8 cellular contexts compared by ENCODE assay signal in the genomic region with DNA sequence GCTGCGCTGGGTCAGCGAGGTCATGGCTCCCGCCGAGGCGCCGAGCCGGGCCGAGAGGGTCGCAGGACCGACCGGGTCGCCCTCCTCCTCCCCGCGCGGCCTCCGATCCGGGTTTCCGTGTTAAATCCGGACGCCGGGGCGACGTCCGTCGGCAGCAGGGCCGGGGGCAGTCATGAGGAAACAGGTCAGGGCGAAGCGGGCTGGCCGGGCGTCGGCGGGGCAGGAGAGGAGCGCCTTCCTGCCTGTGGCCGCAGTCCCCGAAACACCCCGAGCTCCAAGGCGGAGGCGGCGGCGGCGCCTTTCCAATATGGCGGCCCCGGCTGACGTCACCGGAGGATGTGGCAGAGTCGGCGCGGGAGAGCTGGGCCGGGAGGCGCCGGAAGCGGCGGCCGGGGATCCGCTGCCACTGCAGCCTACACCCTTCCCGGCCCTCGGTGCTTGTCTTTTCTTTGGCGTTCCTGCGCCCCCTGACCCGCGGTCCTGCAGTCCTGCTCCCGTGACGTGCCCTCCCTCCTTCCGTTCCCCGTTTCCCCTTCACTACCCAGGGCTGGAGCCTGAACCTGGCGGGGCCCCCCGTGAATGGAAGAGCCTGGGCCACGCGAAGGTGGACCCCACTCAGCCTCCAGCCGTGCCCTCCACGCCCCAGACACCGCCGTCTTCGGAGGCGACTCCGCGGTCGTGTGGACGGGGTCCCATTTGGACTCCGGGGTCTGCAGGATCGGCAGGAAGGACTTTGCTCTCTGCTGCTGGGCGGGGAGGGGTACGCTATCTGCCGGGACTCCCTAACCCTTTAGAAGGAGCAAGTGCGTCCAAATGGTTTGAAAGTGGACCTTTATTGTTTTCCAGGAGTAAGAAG. TPM values are rescaled to one million over a fixed set of nuclear protein-coding genes. Genes with fewer than 3 reads are reported as not detected.
A peak's percentile ranks its signal among the peaks of the same experiment; 100 is the strongest.
DNase-seq lines count a peak whose midpoint lies in the region; ATAC-seq and TF ChIP-seq lines count a peak whose summit lies in the region.

TSS of gene GOLPH3 (minus strand) at position 309 of the 856 bp plus-strand sequence. CDS start at position 24, 285 bp downstream.

- H3F3A ChIP-seq in neural cell (ENCODE audit: insufficient read depth, low read length, poor library complexity, severe bottlenecking) = peaks cover 4% of the 10 kb centered on the region

- peaks cover 41% of the 10 kb centered on the region for H3K79me2 ChIP-seq in neural cell (replicated peaks; ENCODE audit: insufficient read depth, low read length)

- peak within 1 kb of the TSS; percentile 90 for H3K4me2 ChIP-seq in neural cell (ENCODE audit: low read length)

- H3K27ac ChIP-seq in neural cell (ENCODE audit: low read length) = peak within 1 kb of the TSS; percentile 100

- peaks cover 22% of the 10 kb centered on the region for H3K4me1 ChIP-seq in HAP-1

- peak within 1 kb of the TSS; percentile 99 for H3K9ac ChIP-seq in neural cell (ENCODE audit: low read length)

- H4K20me1 ChIP-seq in neural cell (ENCODE audit: insufficient read depth) = no peaks in the 10 kb centered on the region

- H3K36me3 ChIP-seq in HAP-1 (replicated peaks) (peaks cover 30% of the 10 kb centered on the region), MG63 (peaks cover 33% of the 10 kb centered on the region), neural cell (ENCODE audit: insufficient read depth, low read length) (no peaks in the 10 kb centered on the region)

- in situ Hi-C loops in HAP-1 (cut with MboI; ENCODE audit: low sequenced_read_pairs) = no loop called here

- TF ChIP-seq CTCF in fibroblast of the aortic adventitia (IDR thresholded peaks at IDR 0.05; ENCODE audit: insufficient read depth, low read length) (peak; percentile 12), neural cell (IDR thresholded peaks at IDR 0.05; ENCODE audit: poor library complexity, severe bottlenecking) (peak; percentile 47)

- peak; percentile 91 for ATAC-seq in stimulated activated naive CD8-positive, alpha-beta T cell treated with anti-CD3 and anti-CD28 coated beads, Interleukin-15, amount 100 ng/mL, for 72 hours

- H3K4me3 Mint-ChIP-seq in stimulated activated naive CD8-positive, alpha-beta T cell treated with anti-CD3 and anti-CD28 coated beads, Interleukin-15, amount 100 ng/mL, for 72 hours = peak within 1 kb of the TSS; percentile 98

- H3K4me3 ChIP-seq in HAP-1 (peak within 1 kb of the TSS; percentile 96), MG63 (peak within 1 kb of the TSS; percentile 98), fibroblast of the aortic adventitia (ENCODE audit: low read depth, low read length) (peak within 1 kb of the TSS; percentile 85), neural cell (ENCODE audit: low read length) (peak within 1 kb of the TSS; percentile 78)

- DNase-seq in ELR (ENCODE audit: low read depth) (peak; percentile 93), HAP-1 (ENCODE audit: low spot score in 2 of 2) (peak; percentile 86 to 95), MG63 (peak; percentile 94), SHP77 (lab: John Stamatoyannopoulos, UW) (peak; percentile 92 to 94), fibroblast of the aortic adventitia (ENCODE audit: low read depth) (peak; percentile 78)
- DNase-seq in activated effector memory CD4-positive, alpha-beta T cell treated with Interleukin-2 at 50 U/mL for 16 hours = peak; percentile 86
- peak; percentile 92 to 94 for DNase-seq in stimulated activated naive CD8-positive, alpha-beta T cell treated with anti-CD3 and anti-CD28 coated beads, Interleukin-15, amount 100 ng/mL, for 72 hours

- peak within 1 kb of the TSS; percentile 98 for H3K27ac Mint-ChIP-seq in stimulated activated naive CD8-positive, alpha-beta T cell treated with anti-CD3 and anti-CD28 coated beads, Interleukin-15, amount 100 ng/mL, for 72 hours

- no peaks in the 10 kb centered on the region for H3K9me2 ChIP-seq in neural cell (ENCODE audit: insufficient read depth, low read length)

- no peaks in the 10 kb centered on the region; the same call in 1 of the 2 replicates for H3K9me3 ChIP-seq in HAP-1
- H3K9me3 ChIP-seq in MG63 = no peaks in the 10 kb centered on the region
- H3K9me3 ChIP-seq in neural cell (ENCODE audit: low read length) = no peaks in the 10 kb centered on the region

- peaks cover 32% of the 10 kb centered on the region for H3K4me1 Mint-ChIP-seq in stimulated activated naive CD8-positive, alpha-beta T cell treated with anti-CD3 and anti-CD28 coated beads, Interleukin-15, amount 100 ng/mL, for 72 hours

- H2AFZ ChIP-seq in neural cell (ENCODE audit: low read depth, low read length) = peak within 1 kb of the TSS; percentile 95

- TF ChIP-seq EP300 in neural cell (conservative IDR thresholded peaks at IDR 0.05; ENCODE audit: poor library complexity, severe bottlenecking) = peak; percentile 67

- peaks cover 16% of the 10 kb centered on the region for H3K27me3 Mint-ChIP-seq in stimulated activated naive CD8-positive, alpha-beta T cell treated with anti-CD3 and anti-CD28 coated beads, Interleukin-15, amount 100 ng/mL, for 72 hours

- H3K9me3 Mint-ChIP-seq in stimulated activated naive CD8-positive, alpha-beta T cell treated with anti-CD3 and anti-CD28 coated beads, Interleukin-15, amount 100 ng/mL, for 72 hours = no peaks in the 10 kb centered on the region

- TF ChIP-seq RAD21 in neural cell (conservative IDR thresholded peaks at IDR 0.05) = no peak

- H3K27me3 ChIP-seq in HAP-1 (ENCODE audit: low read depth) (no peaks in the 10 kb centered on the region), MG63 (no peaks in the 10 kb centered on the region), neural cell (ENCODE audit: insufficient read depth, low read depth, low read length) (no peaks in the 10 kb centered on the region)

TF ChIP-seq in neural cell, 6 proteins besides CTCF, POLR2A, EP300 and RAD21:
- TF ChIP-seq TAF1 (IDR thresholded peaks at IDR 0.05; ENCODE audit: low read depth) (peak; percentile 51), EZH2 (IDR thresholded peaks at IDR 0.05; ENCODE audit: borderline replicate concordance, insufficient read depth, low read length, poor library complexity, severe bottlenecking) (no peak), SMC3 (conservative IDR thresholded peaks at IDR 0.05; ENCODE audit: poor library complexity) (peak; percentile 19), MXI1 (conservative IDR thresholded peaks at IDR 0.05; ENCODE audit: poor library complexity, severe bottlenecking) (peak; percentile 70), POLR2AphosphoS5 (IDR thresholded peaks at IDR 0.05) (peak; percentile 95)
- TF ChIP-seq, protein P1, sequence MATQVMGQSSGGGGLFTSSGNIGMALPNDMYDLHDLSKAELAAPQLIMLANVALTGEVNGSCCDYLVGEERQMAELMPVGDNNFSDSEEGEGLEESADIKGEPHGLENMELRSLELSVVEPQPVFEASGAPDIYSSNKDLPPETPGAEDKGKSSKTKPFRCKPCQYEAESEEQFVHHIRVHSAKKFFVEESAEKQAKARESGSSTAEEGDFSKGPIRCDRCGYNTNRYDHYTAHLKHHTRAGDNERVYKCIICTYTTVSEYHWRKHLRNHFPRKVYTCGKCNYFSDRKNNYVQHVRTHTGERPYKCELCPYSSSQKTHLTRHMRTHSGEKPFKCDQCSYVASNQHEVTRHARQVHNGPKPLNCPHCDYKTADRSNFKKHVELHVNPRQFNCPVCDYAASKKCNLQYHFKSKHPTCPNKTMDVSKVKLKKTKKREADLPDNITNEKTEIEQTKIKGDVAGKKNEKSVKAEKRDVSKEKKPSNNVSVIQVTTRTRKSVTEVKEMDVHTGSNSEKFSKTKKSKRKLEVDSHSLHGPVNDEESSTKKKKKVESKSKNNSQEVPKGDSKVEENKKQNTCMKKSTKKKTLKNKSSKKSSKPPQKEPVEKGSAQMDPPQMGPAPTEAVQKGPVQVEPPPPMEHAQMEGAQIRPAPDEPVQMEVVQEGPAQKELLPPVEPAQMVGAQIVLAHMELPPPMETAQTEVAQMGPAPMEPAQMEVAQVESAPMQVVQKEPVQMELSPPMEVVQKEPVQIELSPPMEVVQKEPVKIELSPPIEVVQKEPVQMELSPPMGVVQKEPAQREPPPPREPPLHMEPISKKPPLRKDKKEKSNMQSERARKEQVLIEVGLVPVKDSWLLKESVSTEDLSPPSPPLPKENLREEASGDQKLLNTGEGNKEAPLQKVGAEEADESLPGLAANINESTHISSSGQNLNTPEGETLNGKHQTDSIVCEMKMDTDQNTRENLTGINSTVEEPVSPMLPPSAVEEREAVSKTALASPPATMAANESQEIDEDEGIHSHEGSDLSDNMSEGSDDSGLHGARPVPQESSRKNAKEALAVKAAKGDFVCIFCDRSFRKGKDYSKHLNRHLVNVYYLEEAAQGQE (IDR thresholded peaks at IDR 0.05; ENCODE audit: borderline replicate concordance) = peak; percentile 90

RNA-seq across cellular contexts. Expression of gene GOLPH3, which starts in this region (rescaled TPM):
- 66.2 and 97.8 TPM in 2 replicates for total RNA-seq in MG63 (2014; rRNA removed; shearing (Covaris generic); ENCODE audit: low replicate concordance)
- 104 and 128 TPM in 2 replicates for total RNA-seq in fibroblast of the aortic adventitia (ENCODE audit: low replicate concordance)
- 62.9 and 75.8 TPM in 2 replicates for polyA plus RNA-seq in neural cell
- 91.9 and 100 TPM in 2 replicates for polyA minus RNA-seq in neural cell

Comparison
In these comparisons a context has a peak if more than half of its experiments do, and no peak if none do; other contexts are left out.
1. Peak in every context shown above with its lines: DNase-seq, ATAC-seq, H3K4me3 ChIP-seq and H3K27ac ChIP-seq.